Comparison of ENCODE assay signal across 20 cellular contexts in genomic region chr4:8774071-8774470, GRCh38.
"Had no signal": no experiment of that assay in that cellular context is flagged by ENCODE, and none has a peak within 500 bp of the region (broad histone marks: within the 10 kb centered on the region; RNA-seq: fewer than 3 reads in every experiment).

No MANE protein-coding gene starts in this region.

- H3K27ac ChIP-seq: breast epithelium, esophagus muscularis mucosa, psoas muscle, thyroid gland had no signal

- H3K4me3 ChIP-seq: breast epithelium, esophagus muscularis mucosa, lung, psoas muscle, thyroid gland had no signal

- H3K9ac ChIP-seq: SK-N-SH had no signal

- H3K4me3 Mint-ChIP-seq: activated B cell treated with CpG ODN at 0.5 μM for 24 hours; activated CD4-positive, alpha-beta memory T cell treated with anti-CD3 and anti-CD28 coated beads, Interleukin-2, amount 10 ng/mL, durations not matched to agents 7 days and 5 days; activated CD8-positive, alpha-beta memory T cell treated with anti-CD3 and anti-CD28 coated beads, Interleukin-2, amount 10 ng/mL, durations not matched to agents 7 days and 5 days; activated naive CD4-positive, alpha-beta T cell treated with anti-CD3 and anti-CD28 coated beads for 36 hours; neural crest cell had no signal

- H3K9me3 Mint-ChIP-seq: activated B cell treated with CpG ODN at 0.5 μM for 24 hours; activated CD4-positive, alpha-beta memory T cell treated with anti-CD3 and anti-CD28 coated beads, Interleukin-2, amount 10 ng/mL, durations not matched to agents 7 days and 5 days; activated naive CD4-positive, alpha-beta T cell treated with anti-CD3 and anti-CD28 coated beads for 36 hours; neural crest cell had no signal

- DNase-seq: activated B cell treated with CpG ODN at 0.5 μM for 24 hours; activated CD4-positive, alpha-beta memory T cell treated with anti-CD3 and anti-CD28 coated beads, Interleukin-2, amount 10 ng/mL, durations not matched to agents 7 days and 5 days; activated CD4-positive, alpha-beta T cell treated with anti-CD3 and anti-CD28 coated beads for 48 hours; activated CD8-positive, alpha-beta memory T cell treated with anti-CD3 and anti-CD28 coated beads, Interleukin-2, amount 10 ng/mL, durations not matched to agents 7 days and 5 days; activated naive CD4-positive, alpha-beta T cell treated with anti-CD3 and anti-CD28 coated beads for 36 hours; cerebellar nuclear complex; effector CD8-positive, alpha-beta T cell; left cardiac atrium; midbrain; SK-N-SH; stimulated activated CD4-positive, alpha-beta T cell treated with anti-CD3 and anti-CD28 coated beads, Interleukin-12 subunit alpha, Interleukin-12 subunit beta, amount 100 ng/mL, for 4 hours; stimulated activated CD4-positive, alpha-beta T cell treated with anti-CD3 and anti-CD28 coated beads, Interleukin-1b, Interleukin-23, amount 100 ng/mL, for 48 hours; stimulated activated CD8-positive, alpha-beta memory T cell treated with anti-CD3 and anti-CD28 coated beads, Interleukin-4, amount 100 ng/mL, for 48 hours; stimulated activated naive CD4-positive, alpha-beta T cell; thyroid gland had no signal

- H3K27me3 Mint-ChIP-seq: activated B cell treated with CpG ODN at 0.5 μM for 24 hours; activated CD4-positive, alpha-beta memory T cell treated with anti-CD3 and anti-CD28 coated beads, Interleukin-2, amount 10 ng/mL, durations not matched to agents 7 days and 5 days; activated CD8-positive, alpha-beta memory T cell treated with anti-CD3 and anti-CD28 coated beads, Interleukin-2, amount 10 ng/mL, durations not matched to agents 7 days and 5 days had no signal

- H3K27ac Mint-ChIP-seq: activated B cell treated with CpG ODN at 0.5 μM for 24 hours; activated CD4-positive, alpha-beta memory T cell treated with anti-CD3 and anti-CD28 coated beads, Interleukin-2, amount 10 ng/mL, durations not matched to agents 7 days and 5 days; activated CD8-positive, alpha-beta memory T cell treated with anti-CD3 and anti-CD28 coated beads, Interleukin-2, amount 10 ng/mL, durations not matched to agents 7 days and 5 days; activated naive CD4-positive, alpha-beta T cell treated with anti-CD3 and anti-CD28 coated beads for 36 hours had no signal

- H3K36me3 Mint-ChIP-seq: activated CD8-positive, alpha-beta memory T cell treated with anti-CD3 and anti-CD28 coated beads, Interleukin-2, amount 10 ng/mL, durations not matched to agents 7 days and 5 days had no signal

- ATAC-seq: activated CD8-positive, alpha-beta memory T cell treated with anti-CD3 and anti-CD28 coated beads, Interleukin-2, amount 10 ng/mL, durations not matched to agents 7 days and 5 days; left cardiac atrium; psoas muscle had no signal

- H3K4me1 ChIP-seq: breast epithelium, esophagus muscularis mucosa, psoas muscle, thyroid gland had no signal

- H3K4me2 ChIP-seq: SK-N-SH had no signal

- H3K4me1 Mint-ChIP-seq: activated B cell treated with CpG ODN at 0.5 μM for 24 hours; activated CD4-positive, alpha-beta memory T cell treated with anti-CD3 and anti-CD28 coated beads, Interleukin-2, amount 10 ng/mL, durations not matched to agents 7 days and 5 days; activated CD8-positive, alpha-beta memory T cell treated with anti-CD3 and anti-CD28 coated beads, Interleukin-2, amount 10 ng/mL, durations not matched to agents 7 days and 5 days; neural crest cell had no signal

- H3K9me3 ChIP-seq: breast epithelium, esophagus muscularis mucosa, psoas muscle, SK-N-SH, thyroid gland had no signal

- H3K36me3 ChIP-seq: breast epithelium, esophagus muscularis mucosa, thyroid gland had no signal

- H3K27me3 ChIP-seq: thyroid gland had no signal
